ENCODE assay signal across 22 cellular contexts in the genomic region with DNA sequence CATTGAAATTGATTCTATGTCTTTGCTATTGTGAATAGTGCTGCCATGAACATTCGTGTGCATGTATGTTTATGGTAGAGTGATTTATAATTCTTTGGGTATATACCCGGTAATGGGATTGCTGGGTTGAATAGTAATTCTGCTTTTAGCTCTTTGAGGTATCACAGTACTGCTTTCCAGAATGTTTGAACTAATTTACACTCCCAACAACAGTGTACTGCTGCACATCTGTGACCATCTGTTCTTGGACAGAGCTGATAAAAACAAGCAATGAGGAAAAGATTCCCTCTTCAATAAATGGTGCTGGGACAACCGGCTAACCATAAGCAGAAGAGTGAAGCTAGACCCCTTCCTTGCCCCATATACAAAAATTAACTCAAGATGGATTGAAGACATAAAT.
"Had no signal": no experiment of that assay in that cellular context is flagged by ENCODE, and none has a peak within 500 bp of the region (broad histone marks: within the 10 kb centered on the region; RNA-seq: fewer than 3 reads in every experiment).

No MANE protein-coding gene starts in this region.

- H3K27ac Mint-ChIP-seq: activated CD8-positive, alpha-beta T cell treated with anti-CD3 and anti-CD28 coated beads, Interleukin-2, amount 10 ng/mL, durations not matched to agents 7 days and 5 days; activated naive CD4-positive, alpha-beta T cell treated with anti-CD3 and anti-CD28 coated beads, Interleukin-2, amount 50 U/mL, for 24 hours; brain; naive thymus-derived CD4-positive, alpha-beta T cell; neural progenitor cell; progenitor cell of endocrine pancreas had no signal

- H3K27me3 Mint-ChIP-seq: progenitor cell of endocrine pancreas had no signal

- H3K4me2 ChIP-seq: neural progenitor cell had no signal

- H3K4me3 Mint-ChIP-seq: activated CD8-positive, alpha-beta T cell treated with anti-CD3 and anti-CD28 coated beads, Interleukin-2, amount 10 ng/mL, durations not matched to agents 7 days and 5 days; activated naive CD4-positive, alpha-beta T cell treated with anti-CD3 and anti-CD28 coated beads, Interleukin-2, amount 50 U/mL, for 24 hours; brain; naive thymus-derived CD4-positive, alpha-beta T cell; neural progenitor cell had no signal

- H3K4me3 ChIP-seq: esophagus muscularis mucosa, gastroesophageal sphincter, heart left ventricle, lower lobe of right lung, neural progenitor cell, upper lobe of right lung had no signal

- H3K36me3 ChIP-seq: esophagus muscularis mucosa, gastroesophageal sphincter, heart left ventricle, lower lobe of right lung, neural progenitor cell, upper lobe of right lung had no signal

- H3K36me3 Mint-ChIP-seq: activated naive CD4-positive, alpha-beta T cell treated with anti-CD3 and anti-CD28 coated beads, Interleukin-2, amount 50 U/mL, for 24 hours; brain; naive thymus-derived CD4-positive, alpha-beta T cell; neural progenitor cell had no signal

- ATAC-seq: activated CD8-positive, alpha-beta T cell treated with anti-CD3 and anti-CD28 coated beads, Interleukin-2, amount 10 ng/mL, durations not matched to agents 7 days and 5 days; gastroesophageal sphincter; heart left ventricle; lower lobe of right lung; naive thymus-derived CD4-positive, alpha-beta T cell; stimulated activated naive CD8-positive, alpha-beta T cell treated with anti-CD3 and anti-CD28 coated beads, Interleukin-15, Interleukin-2, amounts not matched to agents 100 U/mL and 50 U/mL, for 24 hours; upper lobe of right lung had no signal

- H3K27ac ChIP-seq: gastroesophageal sphincter, heart left ventricle, lower lobe of right lung, neural progenitor cell, upper lobe of right lung had no signal

- H3K4me1 ChIP-seq: heart left ventricle, lower lobe of right lung, neural progenitor cell, upper lobe of right lung had no signal

- H3K9me3 Mint-ChIP-seq: activated naive CD4-positive, alpha-beta T cell treated with anti-CD3 and anti-CD28 coated beads, Interleukin-2, amount 50 U/mL, for 24 hours; brain; neural progenitor cell had no signal

- H3K27me3 ChIP-seq: esophagus muscularis mucosa, gastroesophageal sphincter, heart left ventricle, neural progenitor cell, upper lobe of right lung had no signal

- DNase-seq: activated CD4-positive, alpha-beta T cell treated with anti-CD3 and anti-CD28 coated beads for 1 hour; activated CD4-positive, alpha-beta T cell treated with anti-CD3 and anti-CD28 coated beads, Interleukin-2, amount 50 U/mL, for 1 hour; activated CD8-positive, alpha-beta T cell treated with anti-CD3 and anti-CD28 coated beads, Interleukin-2, amount 10 ng/mL, durations not matched to agents 7 days and 5 days; activated gamma-delta T cell treated with Interleukin-2 at 50 U/mL for 16 hours; activated T-cell treated with anti-CD3 and anti-CD28 coated beads, Interleukin-2, amount 50 U/mL, for 1 hour; aorta; effector CD4-positive, alpha-beta T cell; heart left ventricle; kidney; lower lobe of right lung; naive thymus-derived CD4-positive, alpha-beta T cell; retina; stimulated activated CD4-positive, alpha-beta T cell treated with anti-CD3 and anti-CD28 coated beads, Interleukin-4, amount 100 ng/mL, for 4 hours; stimulated activated naive CD8-positive, alpha-beta T cell treated with anti-CD3 and anti-CD28 coated beads, Interleukin-15, Interleukin-2, amounts not matched to agents 100 U/mL and 50 U/mL, for 24 hours; T-helper 1 cell; upper lobe of right lung had no signal

- H3K9me3 ChIP-seq: esophagus muscularis mucosa, gastroesophageal sphincter, heart left ventricle, lower lobe of right lung, upper lobe of right lung had no signal

- H3K9ac ChIP-seq: neural progenitor cell had no signal

- FAIRE-seq: kidney had no signal

- H2AFZ ChIP-seq: neural progenitor cell had no signal
